ENCODE assay signal across 24 cellular contexts in the genomic region with DNA sequence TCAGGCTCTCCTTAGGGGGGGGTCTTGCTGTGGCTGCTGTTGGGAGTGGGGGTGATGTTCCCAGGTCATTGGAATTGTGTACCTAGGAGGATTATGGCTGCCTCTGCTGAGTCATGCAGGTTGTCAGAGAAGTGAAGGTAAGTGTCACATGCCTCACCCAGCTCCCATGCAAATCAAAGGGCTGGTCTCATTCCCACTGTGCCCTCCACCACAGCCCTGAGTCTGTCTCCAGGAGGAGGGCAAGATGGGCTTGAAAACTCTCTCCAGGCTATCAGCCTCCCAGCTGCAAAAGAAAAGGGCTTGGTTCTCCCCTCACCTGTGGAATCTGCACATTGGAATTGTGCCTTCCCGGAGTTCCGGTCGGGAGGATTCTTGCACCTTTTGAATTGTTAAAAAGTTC.
DNase-seq lines count a peak whose midpoint lies in the region; ATAC-seq and TF ChIP-seq lines count a peak whose summit lies in the region.
"Had no signal": no experiment of that assay in that cellular context is flagged by ENCODE, and none has a peak within 500 bp of the region (broad histone marks: within the 10 kb centered on the region; RNA-seq: fewer than 3 reads in every experiment).

No MANE protein-coding gene starts in this region.

- WGBS in iPS DF 6.9 (ENCODE audit: insufficient coverage, insufficient read length), result no CpG with 5 or more reads among the region's 3 CpGs
- WGBS in neuronal stem cell (ENCODE audit: extremely low coverage in 2 of 2, insufficient read length in 2 of 2, insufficient replicate concordance in 1 of 2), 2 donors, result no CpG with 5 or more reads among the region's 3 CpGs

- H4K8ac ChIP-seq in neuronal stem cell (ENCODE audit: low read depth, low read length), result peak overlapping the region; percentile 43

- peaks cover 20% of the 10 kb centered on the region for H3K36me3 Mint-ChIP-seq in WTC11
- H3K36me3 Mint-ChIP-seq: CD4-positive, alpha-beta memory T cell had no signal

- TF ChIP-seq CTCF in WTC11 (IDR thresholded peaks at IDR 0.05) (no peak), brain microvascular endothelial cell (IDR thresholded peaks at IDR 0.05; ENCODE audit: low read depth, low read length, missing control alignments) (no peak)

- no peak overlapping the region for H2BK120ac ChIP-seq in neuronal stem cell (ENCODE audit: low read depth, low read length)

- H3K4me2 ChIP-seq in neuronal stem cell (ENCODE audit: insufficient read depth, low read length, poor library complexity, severe bottlenecking), result no peak overlapping the region
- H3K4me2 ChIP-seq: BLaER1 treated with 17β-estradiol and CSF1 and Interleukin-3, amounts not matched to agents 10 nM and 100 nM; KMS-11; SK-N-SH had no signal

- H3K27me3 ChIP-seq in HUES48 (ENCODE audit: control insufficient read depth, insufficient read depth, low read length), result no peaks in the 10 kb centered on the region
- no peaks in the 10 kb centered on the region for H3K27me3 ChIP-seq in iPS DF 6.9 (ENCODE audit: control insufficient read depth, insufficient read depth, low read length)
- no peaks in the 10 kb centered on the region for H3K27me3 ChIP-seq in neuronal stem cell (ENCODE audit: control insufficient read depth in 3 of 3, insufficient read depth in 3 of 3, low read depth in 1 of 3, low read length in 3 of 3)
- no peaks in the 10 kb centered on the region for H3K27me3 ChIP-seq in brain microvascular endothelial cell (replicated peaks)
- H3K27me3 ChIP-seq: BLaER1 treated with 17β-estradiol and CSF1 and Interleukin-3, amounts not matched to agents 10 nM and 100 nM had no signal

- H3K27ac Mint-ChIP-seq in WTC11, result peak overlapping the region; percentile 87
- H3K27ac Mint-ChIP-seq: CD4-positive, alpha-beta memory T cell had no signal

- no peak overlapping the region for H3K23ac ChIP-seq in neuronal stem cell (ENCODE audit: low read depth, low read length, poor library complexity)

- H3K27ac ChIP-seq in HUES48 (ENCODE audit: low read depth, low read length) (peak overlapping the region; percentile 65), iPS DF 6.9 (ENCODE audit: low read length) (no peak overlapping the region), neuronal stem cell (replicated peaks; ENCODE audit: low read length) (no peak overlapping the region), brain microvascular endothelial cell (no peak overlapping the region)
- H3K27ac ChIP-seq: BLaER1 treated with 17β-estradiol and CSF1 and Interleukin-3, amounts not matched to agents 10 nM and 100 nM; KMS-11 had no signal

- no peak overlapping the region for H2AK5ac ChIP-seq in neuronal stem cell (ENCODE audit: low read depth, low read length)

- no peak overlapping the region for H3K4ac ChIP-seq in neuronal stem cell (ENCODE audit: low read length)

- H3K4me1 Mint-ChIP-seq in WTC11, result peaks cover 17% of the 10 kb centered on the region
- H3K4me1 Mint-ChIP-seq: CD4-positive, alpha-beta memory T cell had no signal

- no peak overlapping the region for H4K91ac ChIP-seq in neuronal stem cell (ENCODE audit: low read depth, low read length, poor library complexity)

- CTCF ChIA-PET in WTC11 (lab: Charles Lee), result no interaction called here

- no peaks in the 10 kb centered on the region for H3K36me3 ChIP-seq in HUES48 (ENCODE audit: control insufficient read depth, insufficient read depth, low read length)
- no peaks in the 10 kb centered on the region for H3K36me3 ChIP-seq in iPS DF 6.9 (ENCODE audit: control insufficient read depth, insufficient read depth, low read length)
- no peaks in the 10 kb centered on the region for H3K36me3 ChIP-seq in neuronal stem cell (replicated peaks in 1 of 2; ENCODE audit: control insufficient read depth in 2 of 2, insufficient read depth in 2 of 2, low read length in 2 of 2)
- no peaks in the 10 kb centered on the region for H3K36me3 ChIP-seq in brain microvascular endothelial cell (replicated peaks)
- H3K36me3 ChIP-seq: BLaER1 treated with 17β-estradiol and CSF1 and Interleukin-3, amounts not matched to agents 10 nM and 100 nM had no signal

- H3K9ac ChIP-seq in HUES48 (ENCODE audit: low read depth, low read length), result no peak overlapping the region
- H3K9ac ChIP-seq in neuronal stem cell (ENCODE audit: low read depth, low read length, poor library complexity), result no peak overlapping the region
- H3K9ac ChIP-seq: BLaER1 treated with 17β-estradiol and CSF1 and Interleukin-3, amounts not matched to agents 10 nM and 100 nM; KMS-11; SK-N-SH had no signal

- H2BK15ac ChIP-seq in neuronal stem cell (ENCODE audit: low read length), result no peak overlapping the region

- no peak overlapping the region for H2BK5ac ChIP-seq in neuronal stem cell (ENCODE audit: low read length)

- POLR2A ChIA-PET in WTC11 (lab: Charles Lee), result no interaction called here

- H3K18ac ChIP-seq in neuronal stem cell (ENCODE audit: low read length), result peak overlapping the region; percentile 76

- H3K4me3 Mint-ChIP-seq in WTC11, result no peak overlapping the region
- H3K4me3 Mint-ChIP-seq: CD4-positive, alpha-beta memory T cell had no signal

- H2AFZ ChIP-seq in neuronal stem cell (ENCODE audit: low read length), result no peak overlapping the region

- H3K79me1 ChIP-seq in neuronal stem cell (ENCODE audit: low read depth, low read length), result no peaks in the 10 kb centered on the region

- H3K4me3 ChIP-seq in HUES48 (ENCODE audit: low read depth, low read length) (no peak overlapping the region), iPS DF 6.9 (ENCODE audit: low read length) (no peak overlapping the region), neuronal stem cell (ENCODE audit: low read length in 2 of 2) (no peak overlapping the region), brain microvascular endothelial cell (ENCODE audit: low read depth, low read length) (no peak overlapping the region)
- H3K4me3 ChIP-seq: BLaER1 treated with 17β-estradiol and CSF1 and Interleukin-3, amounts not matched to agents 10 nM and 100 nM had no signal

- in situ Hi-C loops in brain microvascular endothelial cell (cut with HindIII; ENCODE audit: low pct_ligation_motif_present, low sequenced_read_pairs), result no loop called here

- ATAC-seq in WTC11, result peak; percentile 98
- ATAC-seq: Panc1 had no signal

- H3K4me1 ChIP-seq in HUES48 (ENCODE audit: control insufficient read depth, insufficient read depth, low read length) (no peaks in the 10 kb centered on the region), iPS DF 6.9 (ENCODE audit: control insufficient read depth, insufficient read depth, low read length) (no peaks in the 10 kb centered on the region), neuronal stem cell (ENCODE audit: control insufficient read depth in 2 of 2, insufficient read depth in 1 of 2, low read depth in 1 of 2, low read length in 2 of 2) (no peaks in the 10 kb centered on the region)
- H3K4me1 ChIP-seq: BLaER1 treated with 17β-estradiol and CSF1 and Interleukin-3, amounts not matched to agents 10 nM and 100 nM had no signal

- DNase-seq in WTC11 (ENCODE audit: low spot score), result peak; percentile 25
- DNase-seq in iPS DF 6.9 (ENCODE audit: low read depth, low spot score), result peak; percentile 11
- DNase-seq in neuronal stem cell (ENCODE audit: low spot score), result no peak
- no peak for DNase-seq in T1000 (lab: John Stamatoyannopoulos, UW)
- DNase-seq in brain microvascular endothelial cell, result no peak
- no peak for DNase-seq in activated T-cell treated with anti-CD3 and anti-CD28 coated beads, Interleukin-2, amount 50 U/mL, for 1 hour
- DNase-seq: ACHN; CD4-positive, alpha-beta memory T cell; DMS153; GF-D8; H7; IMR-90; NCI-H1092 treated with DMSO at 0.1 percent for 48 hours; NCI-H1436 treated with DMSO at 0.1 percent for 48 hours; NCI-H1930; NCI-H2227 treated with DMSO at 0.1 percent for 48 hours; NCI-H510A; NCI-H748 treated with DMSO at 0.1 percent for 48 hours; SIG-M5; SK-N-SH had no signal

- no peak overlapping the region for H3K14ac ChIP-seq in neuronal stem cell (ENCODE audit: low read length)

- no peaks in the 10 kb centered on the region for H3K27me3 Mint-ChIP-seq in WTC11 (ENCODE audit: low read depth)
- H3K27me3 Mint-ChIP-seq: CD4-positive, alpha-beta memory T cell had no signal

- H3K9me3 ChIP-seq in HUES48 (ENCODE audit: control insufficient read depth, insufficient read depth, low read length), result no peaks in the 10 kb centered on the region
- no peaks in the 10 kb centered on the region for H3K9me3 ChIP-seq in iPS DF 6.9 (ENCODE audit: control insufficient read depth, insufficient read depth, low read length)
- H3K9me3 ChIP-seq in neuronal stem cell (replicated peaks in 1 of 2; ENCODE audit: control insufficient read depth in 2 of 2, insufficient read depth in 1 of 2, low read depth in 1 of 2, low read length in 2 of 2), result no peaks in the 10 kb centered on the region
- H3K9me3 ChIP-seq: BLaER1 treated with 17β-estradiol and CSF1 and Interleukin-3, amounts not matched to agents 10 nM and 100 nM; SK-N-SH had no signal

- H2BK12ac ChIP-seq in neuronal stem cell (ENCODE audit: low read length), result no peak overlapping the region

- H3K9me3 Mint-ChIP-seq in WTC11, result peaks cover 42% of the 10 kb centered on the region

TF ChIP-seq in WTC11, 78 proteins besides CTCF, POLR2A, EP300 and RAD21:
- TF ChIP-seq SOX15 (CRISPR knock-in tag; IDR thresholded peaks at IDR 0.05) (no peak), ZNF423 (CRISPR knock-in tag; IDR thresholded peaks at IDR 0.05) (no peak), SMAD3 (CRISPR knock-in tag; IDR thresholded peaks at IDR 0.05; ENCODE audit: borderline replicate concordance) (no peak), TEAD1 (CRISPR knock-in tag; IDR thresholded peaks at IDR 0.05) (no peak), NFE2L1 (CRISPR knock-in tag; IDR thresholded peaks at IDR 0.05) (peak; percentile 82)
- TF ChIP-seq, protein P1, sequence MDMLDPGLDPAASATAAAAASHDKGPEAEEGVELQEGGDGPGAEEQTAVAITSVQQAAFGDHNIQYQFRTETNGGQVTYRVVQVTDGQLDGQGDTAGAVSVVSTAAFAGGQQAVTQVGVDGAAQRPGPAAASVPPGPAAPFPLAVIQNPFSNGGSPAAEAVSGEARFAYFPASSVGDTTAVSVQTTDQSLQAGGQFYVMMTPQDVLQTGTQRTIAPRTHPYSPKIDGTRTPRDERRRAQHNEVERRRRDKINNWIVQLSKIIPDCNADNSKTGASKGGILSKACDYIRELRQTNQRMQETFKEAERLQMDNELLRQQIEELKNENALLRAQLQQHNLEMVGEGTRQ (CRISPR knock-in tag; IDR thresholded peaks at IDR 0.05), result peak; percentile 40; the same call in 1 of the 2 replicates
- TF ChIP-seq, protein P2, sequence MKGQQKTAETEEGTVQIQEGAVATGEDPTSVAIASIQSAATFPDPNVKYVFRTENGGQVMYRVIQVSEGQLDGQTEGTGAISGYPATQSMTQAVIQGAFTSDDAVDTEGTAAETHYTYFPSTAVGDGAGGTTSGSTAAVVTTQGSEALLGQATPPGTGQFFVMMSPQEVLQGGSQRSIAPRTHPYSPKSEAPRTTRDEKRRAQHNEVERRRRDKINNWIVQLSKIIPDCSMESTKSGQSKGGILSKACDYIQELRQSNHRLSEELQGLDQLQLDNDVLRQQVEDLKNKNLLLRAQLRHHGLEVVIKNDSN (CRISPR knock-in tag; IDR thresholded peaks at IDR 0.05), result no peak
TF ChIP-seq in WTC11: peak in this region for 2.

Comparison
In these comparisons a context has a peak if more than half of its experiments do, and no peak if none do; other contexts are left out.
1. DNase-seq: peak in WTC11 (single experiment) and iPS DF 6.9 (single experiment); none in neuronal stem cell (single experiment), T1000 (single experiment), brain microvascular endothelial cell (single experiment) and activated T-cell treated with anti-CD3 and anti-CD28 coated beads, Interleukin-2, amount 50 U/mL, for 1 hour (single experiment).